Comparison of ENCODE assay signal across 9 cellular contexts in genomic region chr11:68684385-68685356, GRCh38. TPM values are rescaled to one million over a fixed set of nuclear protein-coding genes. Genes with fewer than 3 reads are reported as not detected.
DNase-seq lines count a peak whose midpoint lies in the region; ATAC-seq lines count a peak whose summit lies in the region.
"Had no signal": no experiment of that assay in that cellular context is flagged by ENCODE, and none has a peak within 500 bp of the region (broad histone marks: within the 10 kb centered on the region; RNA-seq: fewer than 3 reads in every experiment).

A gene with protein sequence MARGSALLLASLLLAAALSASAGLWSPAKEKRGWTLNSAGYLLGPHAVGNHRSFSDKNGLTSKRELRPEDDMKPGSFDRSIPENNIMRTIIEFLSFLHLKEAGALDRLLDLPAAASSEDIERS (plus strand): TSS chr11:68684544. CDS start chr11:68684924, 380 bp downstream.

- H3K36me3 ChIP-seq in thymus (ENCODE audit: control insufficient read depth, insufficient read depth), result no peaks in the 10 kb centered on the region

- peaks cover 1% of the 10 kb centered on the region for H3K9me3 ChIP-seq in thymus (ENCODE audit: control insufficient read depth)

- peak; percentile 47 for DNase-seq in activated T-cell treated with anti-CD3 and anti-CD28 coated beads, Interleukin-2, amount 50 U/mL, for 24 hours
- no peak for DNase-seq in activated T-cell treated with anti-CD3 and anti-CD28 coated beads, Interleukin-2, amount 50 U/mL, for 1 hour
- no peak for DNase-seq in activated T-cell treated with anti-CD3 and anti-CD28 coated beads, Interleukin-2, amount 50 U/mL, for 4 hours
- DNase-seq: NCI-H2107 had no signal

- ATAC-seq in activated T-cell treated with anti-CD3 and anti-CD28 coated beads, Interleukin-2, amount 50 U/mL, for 4 hours, result peak; percentile 80 to 83
- ATAC-seq in HG03045 (IDR thresholded peaks at IDR 0.05; ENCODE audit: unreplicated experiment), result no peak
- ATAC-seq in HG02571 (IDR thresholded peaks at IDR 0.05; ENCODE audit: unreplicated experiment), result no peak
- no peak for ATAC-seq in GM21786 (IDR thresholded peaks at IDR 0.05; ENCODE audit: unreplicated experiment)

- 5% methylated on average over 113 of the region's 113 CpGs for WGBS in thymus

- peaks cover 46% of the 10 kb centered on the region for H3K27me3 ChIP-seq in thymus (ENCODE audit: control insufficient read depth, insufficient read depth)

- H3K4me1 ChIP-seq in thymus (ENCODE audit: control insufficient read depth, insufficient read depth, low read length), result no peaks in the 10 kb centered on the region

- no peak within 1 kb of the TSS for H3K27ac ChIP-seq in thymus (ENCODE audit: low read depth)

- H3K9me3 Mint-ChIP-seq in activated T-cell treated with anti-CD3 and anti-CD28 coated beads, Interleukin-2, amount 50 U/mL, for 24 hours, result no peaks in the 10 kb centered on the region
- no peaks in the 10 kb centered on the region for H3K9me3 Mint-ChIP-seq in activated T-cell treated with anti-CD3 and anti-CD28 coated beads, Interleukin-2, amount 50 U/mL, for 4 hours

- no peaks in the 10 kb centered on the region for H3K36me3 Mint-ChIP-seq in activated T-cell treated with anti-CD3 and anti-CD28 coated beads, Interleukin-2, amount 50 U/mL, for 24 hours (ENCODE audit: low read depth)
- no peaks in the 10 kb centered on the region for H3K36me3 Mint-ChIP-seq in activated T-cell treated with anti-CD3 and anti-CD28 coated beads, Interleukin-2, amount 50 U/mL, for 4 hours (ENCODE audit: insufficient read depth)

- no peak within 1 kb of the TSS for H3K27ac Mint-ChIP-seq in activated T-cell treated with anti-CD3 and anti-CD28 coated beads, Interleukin-2, amount 50 U/mL, for 24 hours

- H3K27me3 Mint-ChIP-seq in activated T-cell treated with anti-CD3 and anti-CD28 coated beads, Interleukin-2, amount 50 U/mL, for 24 hours, result peaks cover 48% of the 10 kb centered on the region
- peaks cover 46% of the 10 kb centered on the region for H3K27me3 Mint-ChIP-seq in activated T-cell treated with anti-CD3 and anti-CD28 coated beads, Interleukin-2, amount 50 U/mL, for 4 hours (ENCODE audit: low read depth)

- H3K4me1 Mint-ChIP-seq in activated T-cell treated with anti-CD3 and anti-CD28 coated beads, Interleukin-2, amount 50 U/mL, for 24 hours (ENCODE audit: low read depth), result peaks cover 2% of the 10 kb centered on the region
- H3K4me1 Mint-ChIP-seq in activated T-cell treated with anti-CD3 and anti-CD28 coated beads, Interleukin-2, amount 50 U/mL, for 4 hours (ENCODE audit: low read depth), result peaks cover 5% of the 10 kb centered on the region

- peak within 1 kb of the TSS; percentile 51 for H3K4me3 Mint-ChIP-seq in activated T-cell treated with anti-CD3 and anti-CD28 coated beads, Interleukin-2, amount 50 U/mL, for 24 hours
- no peak within 1 kb of the TSS for H3K4me3 Mint-ChIP-seq in activated T-cell treated with anti-CD3 and anti-CD28 coated beads, Interleukin-2, amount 50 U/mL, for 4 hours

- H3K4me3 ChIP-seq in iPS-11a (ENCODE audit: low read depth, low read length) (peak within 1 kb of the TSS; percentile 70), thymus (ENCODE audit: low read length) (peak within 1 kb of the TSS; percentile 24)

RNA-seq across cellular contexts. Expression of the gene that starts here (rescaled TPM):
- total RNA-seq in activated T-cell treated with anti-CD3 and anti-CD28 coated beads, Interleukin-2, amount 50 U/mL, for 4 hours, result 1 to 10 TPM; 2.7 to 5.5 (median 3.6) TPM
- polyA plus RNA-seq in thymus, result 10.0 TPM

Comparison
In these comparisons a context has a peak if more than half of its experiments do, and no peak if none do; other contexts are left out.
1. ATAC-seq: peak in activated T-cell treated with anti-CD3 and anti-CD28 coated beads, Interleukin-2, amount 50 U/mL, for 4 hours (2 of 2); none in HG03045 (single experiment), HG02571 (single experiment) and GM21786 (single experiment).